Comparison of ENCODE assay signal across 33 cellular contexts in genomic region chr11:116110356-116110755, GRCh38.
"Had no signal": no experiment of that assay in that cellular context is flagged by ENCODE, and none has a peak within 500 bp of the region (broad histone marks: within the 10 kb centered on the region; RNA-seq: fewer than 3 reads in every experiment).

No MANE protein-coding gene starts in this region.

- ATAC-seq: activated naive CD4-positive, alpha-beta T cell treated with anti-CD3 and anti-CD28 coated beads, Interleukin-2, amount 50 U/mL, for 72 hours; activated naive CD8-positive, alpha-beta T cell treated with anti-CD3 and anti-CD28 coated beads, Interleukin-2, amount 50 U/mL, for 24 hours; activated T-cell treated with anti-CD3 and anti-CD28 coated beads, Interleukin-2, amount 50 U/mL, for 4 hours; activated T-cell treated with anti-CD3 and anti-CD28 coated beads, Interleukin-2, amount 50 U/mL, for 72 hours; activated T-helper 17 cell treated with anti-CD3 and anti-CD28 coated beads, Interleukin-2, amount 50 U/mL, for 72 hours; body of pancreas had no signal

- DNase-seq: activated effector memory CD4-positive, alpha-beta T cell treated with anti-CD3 and anti-CD28 coated beads, Interleukin-2, amount 50 U/mL, for 16 hours; activated effector memory CD4-positive, alpha-beta T cell treated with Interleukin-2 at 50 U/mL for 16 hours; activated gamma-delta T cell; activated gamma-delta T cell treated with Interleukin-2 at 50 U/mL for 16 hours; activated naive CD4-positive, alpha-beta T cell; activated naive CD4-positive, alpha-beta T cell treated with anti-CD3 and anti-CD28 coated beads for 36 hours; activated naive CD4-positive, alpha-beta T cell treated with anti-CD3 and anti-CD28 coated beads, Interleukin-2, amount 10 ng/mL, durations not matched to agents 7 days and 5 days; activated naive CD4-positive, alpha-beta T cell treated with anti-CD3 and anti-CD28 coated beads, Interleukin-2, amount 50 U/mL, for 16 hours; activated naive CD4-positive, alpha-beta T cell treated with Interleukin-2 at 50 U/mL for 16 hours; activated naive CD8-positive, alpha-beta T cell treated with anti-CD3 and anti-CD28 coated beads for 36 hours; activated naive CD8-positive, alpha-beta T cell treated with anti-CD3 and anti-CD28 coated beads, Interleukin-2, amount 10 ng/mL, durations not matched to agents 7 days and 5 days; activated naive CD8-positive, alpha-beta T cell treated with anti-CD3 and anti-CD28 coated beads, Interleukin-2, amount 50 U/mL, for 24 hours; activated T-cell treated with anti-CD3 and anti-CD28 coated beads, Interleukin-2, amount 50 U/mL, for 1 hour; activated T-cell treated with anti-CD3 and anti-CD28 coated beads, Interleukin-2, amount 50 U/mL, for 24 hours; activated T-cell treated with anti-CD3 and anti-CD28 coated beads, Interleukin-2, amount 50 U/mL, for 4 hours; activated T-cell treated with anti-CD3 and anti-CD28 coated beads, Interleukin-2, amount 50 U/mL, for 48 hours; activated T-cell treated with anti-CD3 and anti-CD28 coated beads, Interleukin-2, amount 50 U/mL, for 72 hours; amniotic stem cell; amygdala; anterior cingulate cortex; aorta; body of pancreas; brain microvascular endothelial cell; caudate nucleus; central memory CD4-positive, alpha-beta T cell; cerebellar nuclear complex had no signal

- H3K36me3 ChIP-seq: adrenal gland, ascending aorta, brain microvascular endothelial cell, breast epithelium, cardiac muscle cell had no signal

- H3K27ac ChIP-seq: adrenal gland, ascending aorta, body of pancreas, brain microvascular endothelial cell, breast epithelium, cardiac muscle cell had no signal

- H3K4me3 ChIP-seq: adrenal gland, ascending aorta, body of pancreas, breast epithelium, cardiac muscle cell had no signal

- H3K9me3 ChIP-seq: adrenal gland, ascending aorta had no signal

- H3K27me3 ChIP-seq: adrenal gland, ascending aorta, body of pancreas, brain microvascular endothelial cell, breast epithelium, cardiac muscle cell had no signal

- H3K4me1 ChIP-seq: adrenal gland, ascending aorta, body of pancreas, breast epithelium had no signal

- FAIRE-seq: astrocyte had no signal
